10 cellular contexts compared by ENCODE assay signal in genomic region chr16:74034862-74035261, GRCh38.
DNase-seq lines count a peak whose midpoint lies in the region; FAIRE-seq and TF ChIP-seq lines count a peak whose summit lies in the region.
"Had no signal": no experiment of that assay in that cellular context is flagged by ENCODE, and none has a peak within 500 bp of the region (broad histone marks: within the 10 kb centered on the region; RNA-seq: fewer than 3 reads in every experiment).

No MANE protein-coding gene starts in this region.

- no peak overlapping the region for H3K27ac ChIP-seq in smooth muscle cell (ENCODE audit: low read depth)

- no peaks in the 10 kb centered on the region for H3K9me3 ChIP-seq in smooth muscle cell (replicated peaks; ENCODE audit: low read depth)

- DNase-seq in NCI-H510A treated with DMSO at 0.1 percent for 48 hours (lab: John Stamatoyannopoulos, UW) = peak; percentile 50
- no peak for DNase-seq in NCI-H510A (lab: John Stamatoyannopoulos, UW)
- peak; percentile 69 for DNase-seq in NCI-H2227 treated with DMSO at 0.1 percent for 48 hours (lab: John Stamatoyannopoulos, UW)
- DNase-seq in epithelial cell of esophagus (ENCODE audit: low read depth) = peak; percentile 26
- DNase-seq in smooth muscle cell (lab: John Stamatoyannopoulos, UW; ENCODE audit: unreplicated experiment) = no peak
- no peak for DNase-seq in stimulated activated CD8-positive, alpha-beta memory T cell treated with anti-CD3 and anti-CD28 coated beads, Interleukin-4, amount 100 ng/mL, for 48 hours
- DNase-seq in GM12891 (ENCODE audit: insufficient read length, low spot score) = no peak
- no peak for DNase-seq in stimulated activated CD4-positive, alpha-beta T cell treated with anti-CD3 and anti-CD28 coated beads, Interleukin-4, amount 100 ng/mL, for 4 hours
- DNase-seq: effector memory CD8-positive, alpha-beta T cell; GF-D8 had no signal

- H3K27me3 ChIP-seq in smooth muscle cell (ENCODE audit: low read depth) = no peaks in the 10 kb centered on the region

- no peaks in the 10 kb centered on the region for H3F3A ChIP-seq in smooth muscle cell (ENCODE audit: low read depth)

- no peaks in the 10 kb centered on the region for H3K79me2 ChIP-seq in smooth muscle cell (ENCODE audit: low read depth)

- H2AFZ ChIP-seq in smooth muscle cell (ENCODE audit: low read depth) = no peak overlapping the region

- peak; percentile 28 for TF ChIP-seq CTCF in epithelial cell of esophagus (IDR thresholded peaks at IDR 0.05; ENCODE audit: insufficient read depth, low read depth, low read length, missing control alignments)
- peak; percentile 48 for TF ChIP-seq CTCF in smooth muscle cell (IDR thresholded peaks at IDR 0.05; ENCODE audit: borderline replicate concordance, insufficient read depth, poor library complexity, severe bottlenecking)

- H3K36me3 ChIP-seq in smooth muscle cell (ENCODE audit: low read depth) = no peaks in the 10 kb centered on the region

- FAIRE-seq in GM12891 (lab: Jason Lieb, UNC) = no peak

- H3K4me3 ChIP-seq in epithelial cell of esophagus (ENCODE audit: low read length) (no peak overlapping the region), smooth muscle cell (no peak overlapping the region)

- H3K4me2 ChIP-seq in smooth muscle cell = no peak overlapping the region

- H3K9ac ChIP-seq in smooth muscle cell (ENCODE audit: low read depth) = no peak overlapping the region

- H3K4me1 ChIP-seq in smooth muscle cell (ENCODE audit: low read depth) = peaks cover 26% of the 10 kb centered on the region

- WGBS in smooth muscle cell (ENCODE audit: low lambda C conversion rate) = 8% methylated on average over 4 of the region's 4 CpGs

- H4K20me1 ChIP-seq in smooth muscle cell (ENCODE audit: low read depth) = no peaks in the 10 kb centered on the region

- TF ChIP-seq POLR2A in GM12891 (IDR thresholded peaks at IDR 0.05; ENCODE audit: low read depth, low read length) = no peak

TF ChIP-seq in GM12891, 5 proteins besides CTCF, POLR2A, EP300 and RAD21:
- TF ChIP-seq TAF1 (IDR thresholded peaks at IDR 0.05; ENCODE audit: low read depth, low read length) (no peak), PAX5 (IDR thresholded peaks at IDR 0.05; ENCODE audit: insufficient read depth, low read length, severe bottlenecking) (no peak), POLR2AphosphoS5 (IDR thresholded peaks at IDR 0.05; ENCODE audit: low read depth, low read length) (no peak), SPI1 (IDR thresholded peaks at IDR 0.05; ENCODE audit: low read depth, low read length) (no peak), POU2F2 (IDR thresholded peaks at IDR 0.05; ENCODE audit: low read depth, low read length) (no peak)
TF ChIP-seq in GM12891: peak in this region for 0.

Comparison
In these comparisons a context has a peak if more than half of its experiments do, and no peak if none do; other contexts are left out.
1. DNase-seq: peak in NCI-H510A treated with DMSO at 0.1 percent for 48 hours (single experiment), NCI-H2227 treated with DMSO at 0.1 percent for 48 hours (single experiment) and epithelial cell of esophagus (single experiment); none in NCI-H510A (single experiment), smooth muscle cell (single experiment), stimulated activated CD8-positive, alpha-beta memory T cell treated with anti-CD3 and anti-CD28 coated beads, Interleukin-4, amount 100 ng/mL, for 48 hours (single experiment), GM12891 (single experiment) and stimulated activated CD4-positive, alpha-beta T cell treated with anti-CD3 and anti-CD28 coated beads, Interleukin-4, amount 100 ng/mL, for 4 hours (0 of 2).